In genomic region chr6:107458687-107459282, GRCh38 we compare ENCODE assay signal across 8 cellular contexts. TPM values are rescaled to one million over a fixed set of nuclear protein-coding genes. Genes with fewer than 3 reads are reported as not detected.
DNase-seq lines count a peak whose midpoint lies in the region; ATAC-seq lines count a peak whose summit lies in the region.

No MANE protein-coding gene starts in this region.

- DNase-seq in DMS53 (lab: John Stamatoyannopoulos, UW) (peak; percentile 64), DMS53 treated with DMSO at 0.1 percent for 48 hours (lab: John Stamatoyannopoulos, UW; ENCODE audit: unreplicated experiment) (no peak), KG1 (lab: John Stamatoyannopoulos, UW) (peak; percentile 56), T-helper 22 cell (ENCODE audit: low read depth) (peak; percentile 3), dermis blood vessel endothelial cell (peak; percentile 29), medulla oblongata (ENCODE audit: extremely low spot score) (peak; percentile 20)

- H3K27ac ChIP-seq in temporal lobe (ENCODE audit: low read depth, low read length): peak overlapping the region; percentile 90

- ATAC-seq in GM21737 (IDR thresholded peaks at IDR 0.05; ENCODE audit: unreplicated experiment): peak; percentile 24

RNA-seq across cellular contexts. Expression of gene PDSS2, which starts 0.6 kb away (rescaled TPM):
- 6.6 and 9.1 TPM in 2 replicates for total RNA-seq in dermis blood vessel endothelial cell
- 7.9 TPM for total RNA-seq in temporal lobe

RNA-seq across cellular contexts. Expression of gene SOBP, which starts 31.1 kb away (rescaled TPM):
- total RNA-seq in dermis blood vessel endothelial cell (0.42 and 1.0 TPM in 2 replicates), temporal lobe (58.0 TPM)

Comparison
In these comparisons a context has a peak if more than half of its experiments do, and no peak if none do; other contexts are left out.
1. RNA of gene SOBP, which starts 31.1 kb away (total RNA-seq): 58.0 TPM in temporal lobe (single experiment); 0.42 to 1.0 TPM in dermis blood vessel endothelial cell; every median in the first group is over 10 times any median in the second.